ENCODE assay signal across 9 cellular contexts in genomic region chr9:113577525-113578261, GRCh38.
DNase-seq lines count a peak whose midpoint lies in the region; ATAC-seq, FAIRE-seq and TF ChIP-seq lines count a peak whose summit lies in the region.
"Had no signal": no experiment of that assay in that cellular context is flagged by ENCODE, and none has a peak within 500 bp of the region (broad histone marks: within the 10 kb centered on the region; RNA-seq: fewer than 3 reads in every experiment).

No MANE protein-coding gene starts in this region.

- H3K9me3 ChIP-seq in T-helper 17 cell (ENCODE audit: control insufficient read depth, low read length, poor library complexity, severe bottlenecking) (no peaks in the 10 kb centered on the region), small intestine (ENCODE audit: control insufficient read depth, low read depth) (no peaks in the 10 kb centered on the region), colonic mucosa (no peaks in the 10 kb centered on the region)

- H3K9ac ChIP-seq in colonic mucosa (ENCODE audit: low read depth in 2 of 2, low read length in 2 of 2), result peak overlapping the region in 1 of 2 donors; percentile 1

- 67 to 78% (median 75%) methylated on average over 11 of the region's 11 CpGs for WGBS in small intestine, 3 donors

- H3K27ac Mint-ChIP-seq in T-helper 17 cell (peak overlapping the region; percentile 96), GM23338 (no peak overlapping the region)

- H3K4me1 Mint-ChIP-seq in T-helper 17 cell (peaks cover 62% of the 10 kb centered on the region), GM23338 (peaks cover 25% of the 10 kb centered on the region)

- no peaks in the 10 kb centered on the region for H3F3A ChIP-seq in GM23338 (replicated peaks; ENCODE audit: low read depth)

- H3K27me3 ChIP-seq in small intestine (ENCODE audit: control insufficient read depth in 2 of 2, insufficient read depth in 2 of 2, low read length in 2 of 2) (no peaks in the 10 kb centered on the region), GM23338 (ENCODE audit: insufficient read depth) (no peaks in the 10 kb centered on the region), colonic mucosa (no peaks in the 10 kb centered on the region)
- H3K27me3 ChIP-seq: cardiac muscle cell had no signal

- TF ChIP-seq CTCF in fibroblast of mammary gland (conservative IDR thresholded peaks at IDR 0.05; ENCODE audit: control insufficient read depth, insufficient read depth, low read depth, low read length) (no peak), GM23338 (conservative IDR thresholded peaks at IDR 0.05; ENCODE audit: low read depth in 2 of 2) (no peak), colonic mucosa (IDR thresholded peaks at IDR 0.05) (no peak)

- H2AFZ ChIP-seq in GM23338, result no peak overlapping the region

- ATAC-seq in T-helper 17 cell (no peak), HG02970 (IDR thresholded peaks at IDR 0.05; ENCODE audit: low FRiP score, unreplicated experiment) (no peak), HG03460 (IDR thresholded peaks at IDR 0.05; ENCODE audit: unreplicated experiment) (no peak), GM23338 (no peak)

- H3K27me3 Mint-ChIP-seq in T-helper 17 cell (no peaks in the 10 kb centered on the region), GM23338 (ENCODE audit: insufficient read depth, low read depth, poor library complexity) (peaks cover 8% of the 10 kb centered on the region)

- no peaks in the 10 kb centered on the region for H4K20me1 ChIP-seq in GM23338 (replicated peaks; ENCODE audit: insufficient read depth)

- FAIRE-seq in small intestine (lab: Jason Lieb, UNC), result no peak

- H3K36me3 Mint-ChIP-seq in T-helper 17 cell (ENCODE audit: low read depth) (no peaks in the 10 kb centered on the region), GM23338 (ENCODE audit: low read depth) (no peaks in the 10 kb centered on the region; the same call in 2 of the 3 replicates)

- intact Hi-C loops in colonic mucosa (cut with DNase I), result no loop called here

- H3K4me2 ChIP-seq in GM23338, result no peak overlapping the region

- H3K79me2 ChIP-seq in GM23338 (replicated peaks; ENCODE audit: insufficient read depth), result no peaks in the 10 kb centered on the region

- H3K4me1 ChIP-seq in small intestine (ENCODE audit: control insufficient read depth in 2 of 2, insufficient read depth in 1 of 2, low read depth in 1 of 2, low read length in 1 of 2) (peaks cover 11 to 28% of the 10 kb centered on the region in 2 donors), GM23338 (ENCODE audit: insufficient read depth) (peaks cover 11% of the 10 kb centered on the region; the same call in 1 of the 2 replicates), colonic mucosa (peaks cover 32% of the 10 kb centered on the region)

- no peaks in the 10 kb centered on the region for H3K9me3 Mint-ChIP-seq in GM23338

- peak; percentile 70 for DNase-seq in ELR (ENCODE audit: low read depth)
- no peak for DNase-seq in T-helper 17 cell
- peak; percentile 79 for DNase-seq in fibroblast of mammary gland (ENCODE audit: low read depth)
- DNase-seq in small intestine, result no peak
- no peak for DNase-seq in GM23338 (ENCODE audit: low spot score)
- DNase-seq in colonic mucosa, result no peak

- H3K27ac ChIP-seq in small intestine (ENCODE audit: low read depth in 1 of 2, low read length in 1 of 2) (peak overlapping the region; percentile 45 to 75), GM23338 (ENCODE audit: low read depth) (no peak overlapping the region), colonic mucosa (no peak overlapping the region)

- H3K4me3 ChIP-seq in fibroblast of mammary gland (ENCODE audit: control insufficient read depth, low read depth, low read length), result no peak overlapping the region
- no peak overlapping the region for H3K4me3 ChIP-seq in small intestine (ENCODE audit: low read depth in 1 of 2, low read length in 2 of 2)
- no peak overlapping the region for H3K4me3 ChIP-seq in GM23338
- H3K4me3 ChIP-seq in colonic mucosa, result no peak overlapping the region
- H3K4me3 ChIP-seq: cardiac muscle cell had no signal

- H3K36me3 ChIP-seq in small intestine (ENCODE audit: control insufficient read depth in 2 of 2, insufficient read depth in 2 of 2, low read length in 2 of 2), result no peaks in the 10 kb centered on the region
- H3K36me3 ChIP-seq in GM23338 (ENCODE audit: insufficient read depth), result no peaks in the 10 kb centered on the region
- no peaks in the 10 kb centered on the region for H3K36me3 ChIP-seq in colonic mucosa
- H3K36me3 ChIP-seq: cardiac muscle cell had no signal

- H3K9me2 ChIP-seq in GM23338 (ENCODE audit: insufficient read depth), result no peaks in the 10 kb centered on the region

- peak overlapping the region; percentile 88 for H3K4me3 Mint-ChIP-seq in T-helper 17 cell
- H3K4me3 Mint-ChIP-seq in GM23338, result no peak overlapping the region

TF ChIP-seq in GM23338, 12 proteins besides CTCF, POLR2A, EP300 and RAD21 (continues in another document):
- no peak for TF ChIP-seq ZNF462 (CRISPR knock-in tag; IDR thresholded peaks at IDR 0.05)
- TF ChIP-seq ZNF331 (CRISPR knock-in tag; IDR thresholded peaks at IDR 0.05; ENCODE audit: low read depth), result no peak
- TF ChIP-seq NANOG (IDR thresholded peaks at IDR 0.05; ENCODE audit: borderline replicate concordance), result no peak
- no peak for TF ChIP-seq EZH2phosphoT487 (IDR thresholded peaks at IDR 0.05; ENCODE audit: unreplicated experiment)
- no peak for TF ChIP-seq EZH2 (IDR thresholded peaks at IDR 0.05; ENCODE audit: low read depth, unreplicated experiment)
- TF ChIP-seq ZNF114 (CRISPR knock-in tag; IDR thresholded peaks at IDR 0.05), result no peak
- TF ChIP-seq POLR2AphosphoS5 (IDR thresholded peaks at IDR 0.05; ENCODE audit: low read depth), result no peak

Comparison
In these comparisons a context has a peak if more than half of its experiments do, and no peak if none do; other contexts are left out.
1. DNase-seq: peak in ELR (single experiment) and fibroblast of mammary gland (single experiment); none in T-helper 17 cell (0 of 3), small intestine (single experiment), GM23338 (single experiment) and colonic mucosa (single experiment).
2. H3K27ac ChIP-seq: peak in small intestine (2 of 2); none in GM23338 (single experiment) and colonic mucosa (single experiment).